In genomic region chr2:43180901-43181300, GRCh38 we compare ENCODE assay signal across 16 cellular contexts. TPM values are rescaled to one million over a fixed set of nuclear protein-coding genes. Genes with fewer than 3 reads are reported as not detected.
A peak's percentile ranks its signal among the peaks of the same experiment; 100 is the strongest.
DNase-seq lines count a peak whose midpoint lies in the region; ATAC-seq, FAIRE-seq and TF ChIP-seq lines count a peak whose summit lies in the region.
"Had no signal": no experiment of that assay in that cellular context is flagged by ENCODE, and none has a peak within 500 bp of the region (broad histone marks: within the 10 kb centered on the region; RNA-seq: fewer than 3 reads in every experiment).

No MANE protein-coding gene starts in this region.

- no peaks in the 10 kb centered on the region for H3K9me3 ChIP-seq in HepG2 (ENCODE audit: low read length)
- no peaks in the 10 kb centered on the region for H3K9me3 ChIP-seq in right lobe of liver
- H3K9me3 ChIP-seq: stomach, vagina had no signal

- DNase-seq in HepG2 (ENCODE audit: low spot score) (no peak), right lobe of liver (no peak), immature natural killer cell (no peak), type B pancreatic cell (ENCODE audit: extremely low spot score, unreplicated experiment) (no peak), natural killer cell (no peak)
- no peak for DNase-seq in activated T-helper 1 cell treated with anti-CD3 and anti-CD28 coated beads, Interleukin-12 subunit alpha, Interleukin-12 subunit beta, Interleukin-2, Interleukin-4 antibody, amounts not matched to agents 30 ng/mL and 10 ng/mL and 1 ng/mL, durations not matched to agents 14 hours and 24 hours and 36 hours (ENCODE audit: low spot score)
- DNase-seq: activated T-cell treated with anti-CD3 and anti-CD28 coated beads, Interleukin-2, amount 50 U/mL, for 4 hours; GF-D8; islet precursor cell; NCI-H1417 treated with DMSO at 0.1 percent for 48 hours; stomach had no signal

- no peak for TF ChIP-seq CTCF in HepG2 (CRISPR knock-in tag; IDR thresholded peaks at IDR 0.05)
- TF ChIP-seq CTCF in right lobe of liver (IDR thresholded peaks at IDR 0.05) = no peak
- no peak for TF ChIP-seq CTCF in type B pancreatic cell (conservative IDR thresholded peaks at IDR 0.05)
- no peak for TF ChIP-seq CTCF in natural killer cell (IDR thresholded peaks at IDR 0.05)

- H3K27ac ChIP-seq in HepG2 (ENCODE audit: extremely low read length, insufficient read depth, low read length) (no peak overlapping the region), right lobe of liver (no peak overlapping the region)

- TF ChIP-seq RAD21 in HepG2 (CRISPR knock-in tag; IDR thresholded peaks at IDR 0.05) = no peak

- H3K27me3 Mint-ChIP-seq in activated T-helper 1 cell treated with anti-CD3 and anti-CD28 coated beads, Interleukin-12 subunit alpha, Interleukin-12 subunit beta, Interleukin-2, Interleukin-4 antibody, amounts not matched to agents 30 ng/mL and 10 ng/mL and 1 ng/mL, durations not matched to agents 14 hours and 24 hours and 36 hours (ENCODE audit: insufficient read depth) = peaks cover 2% of the 10 kb centered on the region
- H3K27me3 Mint-ChIP-seq in immature natural killer cell (ENCODE audit: low read depth in 3 of 3) (no peaks in the 10 kb centered on the region), type B pancreatic cell (no peaks in the 10 kb centered on the region), natural killer cell (ENCODE audit: low read depth in 2 of 2) (peaks cover 0 to 2% of the 10 kb centered on the region in 2 donors)

- POLR2A ChIA-PET in HepG2 (lab: Yijun Ruan, JAX) = interaction anchor here (1.0 to 8.5 kb wide), 5 partner anchors 13 to 254 kb away, joined by 4 to 97 read pairs (median 79); partner anchors contain the start of gene ZFP36L2

- CTCF ChIA-PET in HepG2 (lab: Yijun Ruan, JAX; ENCODE audit: low intra/inter-chr PET ratio, low total read pairs) = no interaction called here

- ATAC-seq in HepG2 (no peak), right lobe of liver (no peak), GM21423 (IDR thresholded peaks at IDR 0.05; ENCODE audit: unreplicated experiment) (no peak), GM18505 (IDR thresholded peaks at IDR 0.05; ENCODE audit: unreplicated experiment) (no peak), natural killer cell (no peak)
- ATAC-seq: activated T-cell treated with anti-CD3 and anti-CD28 coated beads, Interleukin-2, amount 50 U/mL, for 4 hours; Right ventricle myocardium inferior had no signal

- TF ChIP-seq EP300 in HepG2 (IDR thresholded peaks at IDR 0.05; ENCODE audit: low read depth in 2 of 2, low read length in 2 of 2) (no peak), HepG2 (CRISPR knock-in tag; IDR thresholded peaks at IDR 0.05; ENCODE audit: borderline replicate concordance) (no peak)

- H4K20me1 ChIP-seq in HepG2 (ENCODE audit: insufficient read depth, low read length) = no peaks in the 10 kb centered on the region

- H3K36me3 ChIP-seq in HepG2 (replicated peaks in 1 of 2; ENCODE audit: control insufficient read depth in 1 of 2, insufficient read depth in 2 of 2, low read length in 2 of 2) (no peaks in the 10 kb centered on the region), right lobe of liver (no peaks in the 10 kb centered on the region)
- H3K36me3 ChIP-seq: stomach, vagina had no signal

- TF ChIP-seq POLR2A in HepG2 (IDR thresholded peaks at IDR 0.05; ENCODE audit: insufficient read depth in 1 of 2, low read depth in 2 of 2, low read length in 2 of 2) = no peak
- TF ChIP-seq POLR2A in right lobe of liver (IDR thresholded peaks at IDR 0.05) = no peak
- TF ChIP-seq POLR2A in GM18505 (IDR thresholded peaks at IDR 0.05; ENCODE audit: borderline replicate concordance, extremely low read depth, insufficient read depth, insufficient read length) = no peak

- no peak overlapping the region for H3K4me3 Mint-ChIP-seq in activated T-helper 1 cell treated with anti-CD3 and anti-CD28 coated beads, Interleukin-12 subunit alpha, Interleukin-12 subunit beta, Interleukin-2, Interleukin-4 antibody, amounts not matched to agents 30 ng/mL and 10 ng/mL and 1 ng/mL, durations not matched to agents 14 hours and 24 hours and 36 hours
- H3K4me3 Mint-ChIP-seq in immature natural killer cell (no peak overlapping the region), type B pancreatic cell (no peak overlapping the region), natural killer cell (no peak overlapping the region)
- H3K4me3 Mint-ChIP-seq: activated T-cell treated with anti-CD3 and anti-CD28 coated beads, Interleukin-2, amount 50 U/mL, for 4 hours had no signal

- no peak for FAIRE-seq in HepG2 (lab: Jason Lieb, UNC)
- FAIRE-seq: endothelial cell of umbilical vein had no signal

- in situ Hi-C loops in HepG2 (cut with HindIII; ENCODE audit: extremely low pct_ligation_motif_present, low pct_unique_long_range_greater_than_20kb) = no loop called here

- BruUV-seq in HepG2 (replicated peaks; lab: Mats Ljungman, UMichigan) = no TSS peak

- peaks cover 2% of the 10 kb centered on the region for H3K36me3 Mint-ChIP-seq in activated T-helper 1 cell treated with anti-CD3 and anti-CD28 coated beads, Interleukin-12 subunit alpha, Interleukin-12 subunit beta, Interleukin-2, Interleukin-4 antibody, amounts not matched to agents 30 ng/mL and 10 ng/mL and 1 ng/mL, durations not matched to agents 14 hours and 24 hours and 36 hours (ENCODE audit: low read depth)
- peaks cover 0 to 8% (median 0%) of the 10 kb centered on the region in 3 donors for H3K36me3 Mint-ChIP-seq in immature natural killer cell
- peaks cover 8% of the 10 kb centered on the region for H3K36me3 Mint-ChIP-seq in type B pancreatic cell
- no peaks in the 10 kb centered on the region for H3K36me3 Mint-ChIP-seq in natural killer cell

- 85% methylated on average over 8 of the region's 8 CpGs for WGBS in HepG2 (ENCODE audit: low lambda C conversion rate)
- WGBS in right lobe of liver (ENCODE audit: insufficient coverage, low coverage, low lambda C conversion rate, missing lambda C conversion rate) = 100% methylated on average over 6 of the region's 8 CpGs

- H3K4me2 ChIP-seq in HepG2 (ENCODE audit: low read depth, low read length) = no peak overlapping the region

- intact Hi-C loops in HepG2 (cut with micrococcal nuclease; ENCODE audit: unreplicated experiment) = no loop called here
- intact Hi-C loops in right lobe of liver (cut with DNase I) = no loop called here
- intact Hi-C loops in activated T-helper 1 cell treated with anti-CD3 and anti-CD28 coated beads, Interleukin-12 subunit alpha, Interleukin-12 subunit beta, Interleukin-2, Interleukin-4 antibody, amounts not matched to agents 30 ng/mL and 10 ng/mL and 1 ng/mL, durations not matched to agents 14 hours and 24 hours and 36 hours (cut with micrococcal nuclease) = no loop called here
- intact Hi-C loops in natural killer cell (cut with micrococcal nuclease) = no loop called here

- H3K27ac Mint-ChIP-seq in activated T-helper 1 cell treated with anti-CD3 and anti-CD28 coated beads, Interleukin-12 subunit alpha, Interleukin-12 subunit beta, Interleukin-2, Interleukin-4 antibody, amounts not matched to agents 30 ng/mL and 10 ng/mL and 1 ng/mL, durations not matched to agents 14 hours and 24 hours and 36 hours = peak overlapping the region; percentile 14
- H3K27ac Mint-ChIP-seq in immature natural killer cell = peak overlapping the region in 4 of 6 donors; percentile 43 to 62 (median 46)
- peak overlapping the region; percentile 57 for H3K27ac Mint-ChIP-seq in type B pancreatic cell
- H3K27ac Mint-ChIP-seq in natural killer cell = peak overlapping the region in 1 of 2 donors; percentile 37

- H3K9me3 Mint-ChIP-seq in activated T-helper 1 cell treated with anti-CD3 and anti-CD28 coated beads, Interleukin-12 subunit alpha, Interleukin-12 subunit beta, Interleukin-2, Interleukin-4 antibody, amounts not matched to agents 30 ng/mL and 10 ng/mL and 1 ng/mL, durations not matched to agents 14 hours and 24 hours and 36 hours = no peaks in the 10 kb centered on the region
- H3K9me3 Mint-ChIP-seq in immature natural killer cell (peaks cover 0 to 2% (median 0%) of the 10 kb centered on the region in 6 donors), type B pancreatic cell (peaks cover 3% of the 10 kb centered on the region), natural killer cell (no peaks in the 10 kb centered on the region)
- H3K9me3 Mint-ChIP-seq: activated T-cell treated with anti-CD3 and anti-CD28 coated beads, Interleukin-2, amount 50 U/mL, for 4 hours had no signal

- no peak overlapping the region for H3K9ac ChIP-seq in HepG2 (ENCODE audit: insufficient read depth, low read depth, low read length)

- peaks cover 69% of the 10 kb centered on the region for H3K4me1 Mint-ChIP-seq in activated T-helper 1 cell treated with anti-CD3 and anti-CD28 coated beads, Interleukin-12 subunit alpha, Interleukin-12 subunit beta, Interleukin-2, Interleukin-4 antibody, amounts not matched to agents 30 ng/mL and 10 ng/mL and 1 ng/mL, durations not matched to agents 14 hours and 24 hours and 36 hours (ENCODE audit: low read depth)
- H3K4me1 Mint-ChIP-seq in immature natural killer cell = peaks cover 39% of the 10 kb centered on the region in 2 donors
- peaks cover 34% of the 10 kb centered on the region for H3K4me1 Mint-ChIP-seq in type B pancreatic cell (ENCODE audit: unreplicated experiment)
- peaks cover 21 to 53% of the 10 kb centered on the region in 2 donors for H3K4me1 Mint-ChIP-seq in natural killer cell

- H3K4me1 ChIP-seq in HepG2 (ENCODE audit: insufficient read depth, low read length) (peaks cover 77% of the 10 kb centered on the region), right lobe of liver (peaks cover 0 to 20% (median 10%) of the 10 kb centered on the region in 4 donors)

- no peak overlapping the region for H3K4me3 ChIP-seq in HepG2 (replicated peaks in 1 of 3; ENCODE audit: insufficient read depth in 1 of 3, low read depth in 2 of 3, low read length in 3 of 3)
- no peak overlapping the region for H3K4me3 ChIP-seq in right lobe of liver
- H3K4me3 ChIP-seq: stomach, vagina had no signal

- H3K27me3 ChIP-seq in HepG2 (ENCODE audit: control insufficient read depth in 1 of 2, insufficient read depth in 2 of 2, low read length in 2 of 2) (no peaks in the 10 kb centered on the region), right lobe of liver (no peaks in the 10 kb centered on the region)
- H3K27me3 ChIP-seq: stomach, vagina had no signal

- no peaks in the 10 kb centered on the region for H3K79me2 ChIP-seq in HepG2 (ENCODE audit: insufficient read depth, low read length)

- no peak overlapping the region for H2AFZ ChIP-seq in HepG2 (ENCODE audit: low read length)

RNA-seq across cellular contexts. Expression of gene ZFP36L2, which starts 45.5 kb away (rescaled TPM):
- 21.8 and 32.5 TPM in 2 replicates for total RNA-seq in HepG2 (2016; rRNA removed; fragmentation: Illumina TruSeq; extraction: Trizol)
- 10.9 and 11.1 TPM in 2 replicates for total RNA-seq in HepG2 (2016; cell fraction: cytosol; rRNA removed; fragmentation: Illumina TruSeq; extraction: Trizol; ENCODE audit: low read depth)
- 20.7 and 30.7 TPM in 2 replicates for total RNA-seq in HepG2 (2016; cell fraction: insoluble cytoplasmic fraction; rRNA removed; fragmentation: Illumina TruSeq; extraction: Trizol)
- 45.2 and 45.6 TPM in 2 replicates for total RNA-seq in HepG2 (2016; cell fraction: membrane; rRNA removed; fragmentation: Illumina TruSeq; extraction: Trizol)
- 28.9 and 31.5 TPM in 2 replicates for total RNA-seq in HepG2 (2016; cell fraction: nucleus; rRNA removed; fragmentation: Illumina TruSeq; extraction: Trizol)
- polyA plus RNA-seq in HepG2 (2011; rRNA removed) = 11.2 and 12.5 TPM in 2 replicates
- polyA plus RNA-seq in HepG2 (2011; cell fraction: cytosol; rRNA removed) = 6.8 and 9.1 TPM in 2 replicates
- polyA plus RNA-seq in HepG2 (2011; cell fraction: nucleus; rRNA removed) = 13.5 and 16.7 TPM in 2 replicates
- 52.4 and 60.8 TPM in 2 replicates for polyA plus RNA-seq in HepG2 (2012)
- polyA plus RNA-seq in HepG2 (2016; cell fraction: cytosol; fragmentation: Illumina TruSeq; extraction: Trizol; ENCODE audit: low read depth) = 10.6 and 12.4 TPM in 2 replicates
- 78.1 and 90.4 TPM in 2 replicates for polyA plus RNA-seq in HepG2 (2016; cell fraction: insoluble cytoplasmic fraction; fragmentation: Illumina TruSeq; extraction: Trizol; ENCODE audit: low read depth)
- 44.3 and 47.5 TPM in 2 replicates for polyA plus RNA-seq in HepG2 (2016; cell fraction: membrane; fragmentation: Illumina TruSeq; extraction: Trizol; ENCODE audit: low read depth)
- polyA plus RNA-seq in HepG2 (2016; cell fraction: nucleus; fragmentation: Illumina TruSeq; extraction: Trizol; ENCODE audit: insufficient read depth, low read depth) = 95.3 and 99.0 TPM in 2 replicates
- polyA minus RNA-seq in HepG2 (2011; rRNA and poly(A)+ RNA removed; ENCODE audit: low replicate concordance) = 3.9 and 12.4 TPM in 2 replicates
- polyA minus RNA-seq in HepG2 (2011; cell fraction: cytosol; rRNA and poly(A)+ RNA removed) = 25.5 and 27.1 TPM in 2 replicates
- polyA minus RNA-seq in HepG2 (2011; cell fraction: nucleus; rRNA and poly(A)+ RNA removed) = 10.1 and 12.1 TPM in 2 replicates
- 10 to 100 TPM; 20.8 to 50.0 (median 33.6) TPM for total RNA-seq in right lobe of liver
- 92.3 TPM in 2 replicates for total RNA-seq in activated T-helper 1 cell treated with anti-CD3 and anti-CD28 coated beads, Interleukin-12 subunit alpha, Interleukin-12 subunit beta, Interleukin-2, Interleukin-4 antibody, amounts not matched to agents 30 ng/mL and 10 ng/mL and 1 ng/mL, durations not matched to agents 14 hours and 24 hours and 36 hours
- polyA plus RNA-seq in immature natural killer cell = 100 to 1,000 TPM; 166 to 431 (median 274) TPM
- 198 and 437 TPM in 2 replicates for total RNA-seq in type B pancreatic cell (ENCODE audit: low replicate concordance)
- total RNA-seq in natural killer cell = 100 to 1,000 TPM; 376 to 428 (median 418) TPM
